ENCODE assay signal across 8 cellular contexts in the genomic region with DNA sequence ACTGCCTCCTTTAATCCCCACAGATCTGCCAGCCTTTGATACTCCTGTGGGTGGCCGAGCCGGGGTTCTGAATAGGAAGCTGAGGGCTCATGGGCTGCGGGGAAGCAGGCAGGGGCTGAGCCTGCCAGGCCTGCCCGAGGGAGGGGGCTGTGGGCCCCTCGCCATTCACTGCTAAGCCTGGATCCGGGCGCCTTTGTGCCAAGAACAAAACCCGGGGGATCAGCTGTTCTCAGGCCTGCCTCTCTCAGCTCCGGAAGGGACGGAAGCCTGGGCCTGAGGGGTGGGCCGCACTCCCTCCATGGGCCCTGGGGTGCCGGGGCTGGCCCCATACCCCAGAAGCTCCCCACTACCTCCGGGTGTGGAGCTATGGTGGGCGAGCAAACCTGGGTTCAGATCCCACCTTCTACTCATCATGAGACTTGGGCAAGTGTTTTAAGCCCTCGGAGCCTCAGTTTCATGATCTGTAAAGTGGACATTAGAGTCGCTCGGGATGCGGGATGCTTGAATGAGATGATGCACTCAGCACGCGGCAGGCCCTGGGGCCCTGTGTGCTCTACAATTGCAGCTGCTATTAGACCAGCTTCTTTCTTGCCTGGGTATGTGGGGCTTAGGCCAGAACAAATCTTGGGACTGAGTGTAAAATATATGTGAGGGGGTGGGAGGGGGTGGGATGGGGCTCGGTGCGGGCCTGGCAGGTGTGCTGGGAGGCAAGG. TPM values are rescaled to one million over a fixed set of nuclear protein-coding genes. Genes with fewer than 3 reads are reported as not detected.
DNase-seq lines count a peak whose midpoint lies in the region; ATAC-seq and TF ChIP-seq lines count a peak whose summit lies in the region.

No MANE protein-coding gene starts in this region.

- H3K9ac ChIP-seq in adipocyte (ENCODE audit: low read length), result peak overlapping the region; percentile 40

- WGBS in psoas muscle, 3 donors, result 47 to 61% (median 57%) methylated on average over 16 to 22 of the region's 22 CpGs

- no peak overlapping the region for H3K4me3 ChIP-seq in adipocyte (ENCODE audit: low read length)
- no peak overlapping the region for H3K4me3 ChIP-seq in left ventricle myocardium inferior
- no peak overlapping the region for H3K4me3 ChIP-seq in psoas muscle
- no peak overlapping the region for H3K4me3 ChIP-seq in BE2C (ENCODE audit: low read depth, low read length)

- H3K27me3 ChIP-seq in adipocyte (replicated peaks; ENCODE audit: control insufficient read depth, insufficient read depth, low read length), result no peaks in the 10 kb centered on the region
- no peaks in the 10 kb centered on the region for H3K27me3 ChIP-seq in left ventricle myocardium inferior (ENCODE audit: low read depth)
- peaks cover 0 to 12% (median 0%) of the 10 kb centered on the region in 3 donors for H3K27me3 ChIP-seq in psoas muscle (ENCODE audit: insufficient read depth in 3 of 3, low read length in 2 of 3)
- no peaks in the 10 kb centered on the region for H3K27me3 ChIP-seq in BE2C

- TF ChIP-seq POLR2A in GM18505 (IDR thresholded peaks at IDR 0.05; ENCODE audit: borderline replicate concordance, extremely low read depth, insufficient read depth, insufficient read length), result no peak

- DNase-seq in Ammon's horn (ENCODE audit: low spot score) (peak; percentile 43), adipocyte (ENCODE audit: low read depth) (peak; percentile 40), left ventricle myocardium inferior (no peak), psoas muscle (no peak), GM19238 (ENCODE audit: insufficient read length, low spot score) (no peak), BE2C (no peak)

- H3K36me3 ChIP-seq in adipocyte (ENCODE audit: control insufficient read depth, insufficient read depth, low read length, severe bottlenecking) (no peaks in the 10 kb centered on the region), left ventricle myocardium inferior (no peaks in the 10 kb centered on the region), psoas muscle (ENCODE audit: insufficient read depth in 1 of 2, low read depth in 1 of 2) (no peaks in the 10 kb centered on the region), BE2C (no peaks in the 10 kb centered on the region)

- H3K4me1 ChIP-seq in adipocyte (ENCODE audit: control insufficient read depth, insufficient read depth, low read length) (peaks cover 35% of the 10 kb centered on the region), left ventricle myocardium inferior (peaks cover 52% of the 10 kb centered on the region), psoas muscle (peaks cover 9% of the 10 kb centered on the region), BE2C (peaks cover 16% of the 10 kb centered on the region)

- H3K9me3 ChIP-seq in adipocyte (ENCODE audit: control insufficient read depth, low read length), result no peaks in the 10 kb centered on the region
- no peaks in the 10 kb centered on the region for H3K9me3 ChIP-seq in left ventricle myocardium inferior (replicated peaks)
- no peaks in the 10 kb centered on the region for H3K9me3 ChIP-seq in psoas muscle
- no peaks in the 10 kb centered on the region for H3K9me3 ChIP-seq in BE2C

- ATAC-seq in psoas muscle, result no peak
- no peak for ATAC-seq in GM19463 (IDR thresholded peaks at IDR 0.05; ENCODE audit: unreplicated experiment)
- ATAC-seq in GM18505 (IDR thresholded peaks at IDR 0.05; ENCODE audit: unreplicated experiment), result no peak

- intact Hi-C loops in left ventricle myocardium inferior (cut with micrococcal nuclease) (no loop called here), psoas muscle (cut with DNase I) (loop anchor here in 1 of 2 donors (5.0 kb wide), 1 partner anchor 178 kb away; no protein-coding TSS in a partner anchor)

- H3K27ac ChIP-seq in left ventricle myocardium inferior (replicated peaks) (peak overlapping the region; percentile 88), psoas muscle (peak overlapping the region; percentile 67)

- TF ChIP-seq CTCF in left ventricle myocardium inferior (IDR thresholded peaks at IDR 0.05; ENCODE audit: borderline replicate concordance), result no peak
- no peak for TF ChIP-seq CTCF in psoas muscle (IDR thresholded peaks at IDR 0.05)
- TF ChIP-seq CTCF in BE2C (IDR thresholded peaks at IDR 0.05; ENCODE audit: low read depth, low read length), result no peak

RNA-seq across cellular contexts. Expression of gene EPHA2, which starts 19.2 kb away (rescaled TPM):
- total RNA-seq in left ventricle myocardium inferior (9.6 TPM), psoas muscle (1 to 10 TPM; 3.0 to 7.0 (median 3.5) TPM)
- 1 to 10 TPM; 1.3 to 8.0 (median 1.5) TPM for polyA plus RNA-seq in psoas muscle
- polyA plus RNA-seq in BE2C (2012; ENCODE audit: insufficient read depth, insufficient read length, low read depth), result 6.2 TPM

RNA-seq across cellular contexts. Expression of gene ARHGEF19, which starts 37.4 kb away (rescaled TPM):
- total RNA-seq in left ventricle myocardium inferior (2.2 TPM), psoas muscle (1 to 10 TPM; 1.1 to 1.8 (median 1.3) TPM)
- polyA plus RNA-seq in psoas muscle, result 1 to 10 TPM in 2 of 3 donors, under 1 TPM in 1; 0.99 to 2.4 (median 1.3) TPM
- polyA plus RNA-seq in BE2C (2012; ENCODE audit: insufficient read depth, insufficient read length, low read depth), result 13.3 TPM

Comparison
In these comparisons a context has a peak if more than half of its experiments do, and no peak if none do; other contexts are left out.
1. DNase-seq: peak in Ammon's horn (single experiment) and adipocyte (single experiment); none in left ventricle myocardium inferior (single experiment), psoas muscle (0 of 2), GM19238 (single experiment) and BE2C (single experiment).